Comparison of ENCODE assay signal across 23 cellular contexts in genomic region chr4:153947998-153948397, GRCh38.
"Had no signal": no experiment of that assay in that cellular context is flagged by ENCODE, and none has a peak within 500 bp of the region (broad histone marks: within the 10 kb centered on the region; RNA-seq: fewer than 3 reads in every experiment).

No MANE protein-coding gene starts in this region.

- H3K36me3 ChIP-seq: MG63, SJCRH30 had no signal

- H3K9me3 ChIP-seq: MG63, SJCRH30 had no signal

- H3K27me3 ChIP-seq: MG63, SJCRH30 had no signal

- H3K4me3 ChIP-seq: MG63, SJCRH30 had no signal

- H3K27ac ChIP-seq: SJCRH30 had no signal

- DNase-seq: IMR-90, KG1, MG63, NCI-H1105, NCI-H1417, NCI-H1436 treated with DMSO at 0.1 percent for 48 hours, NCI-H1694, NCI-H1930, NCI-H2081, NCI-H2107, NCI-H2227 treated with DMSO at 0.1 percent for 48 hours, NCI-H524, NCI-H526 treated with DMSO at 0.1 percent for 48 hours, NCI-H748 treated with DMSO at 0.1 percent for 48 hours, PC-3, SHP77 treated with DMSO at 0.1 percent for 48 hours, SJCRH30, T-helper 1 cell, T-helper 17 cell had no signal

- ATAC-seq: HepG2, Panc1, PC-3, Right ventricle myocardium inferior, SK-N-SH treated with all-trans-retinoic acid at 6 μM for 48 hours, T-helper 17 cell had no signal

- H3K4me1 ChIP-seq: SJCRH30 had no signal
